7 cellular contexts compared by ENCODE assay signal in the genomic region with DNA sequence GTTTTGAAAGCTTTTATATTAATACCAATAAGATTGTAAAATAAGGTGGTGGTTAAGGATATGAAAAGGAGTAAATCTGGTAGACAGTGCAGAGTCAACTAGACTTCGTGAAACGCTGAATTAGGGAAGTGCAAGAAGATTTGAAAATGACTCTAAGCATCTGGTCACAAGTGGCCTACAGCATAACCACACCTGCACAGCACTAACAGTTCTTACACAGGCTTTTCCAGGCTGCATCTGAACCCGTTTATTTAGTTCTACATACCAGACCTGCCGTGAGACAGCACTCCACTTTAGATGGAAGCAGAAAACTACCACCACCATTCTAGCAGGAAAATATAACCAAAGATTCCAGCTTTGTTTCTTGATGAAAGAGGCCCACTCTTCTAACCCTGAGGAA. TPM values are rescaled to one million over a fixed set of nuclear protein-coding genes. Genes with fewer than 3 reads are reported as not detected.
DNase-seq lines count a peak whose midpoint lies in the region; ATAC-seq lines count a peak whose summit lies in the region.

No MANE protein-coding gene starts in this region.

- no peak overlapping the region for H4K8ac ChIP-seq in neuronal stem cell (ENCODE audit: low read depth, low read length)

- H3K4me3 ChIP-seq in HUES6 (ENCODE audit: low read depth, low read length), result peak overlapping the region; percentile 89; the same call in 1 of the 2 replicates
- H3K4me3 ChIP-seq in adipocyte (ENCODE audit: low read length), result peak overlapping the region; percentile 91
- H3K4me3 ChIP-seq in neuronal stem cell (ENCODE audit: low read length in 2 of 2), result peak overlapping the region in 1 of 2 donors; percentile 93

- peaks cover 12% of the 10 kb centered on the region for H3K4me1 ChIP-seq in HUES6 (ENCODE audit: control insufficient read depth, insufficient read depth, low read length)
- H3K4me1 ChIP-seq in adipocyte (ENCODE audit: control insufficient read depth, insufficient read depth, low read length), result peaks cover 19% of the 10 kb centered on the region
- peaks cover 0 to 4% of the 10 kb centered on the region in 2 donors for H3K4me1 ChIP-seq in neuronal stem cell (ENCODE audit: control insufficient read depth in 2 of 2, insufficient read depth in 1 of 2, low read depth in 1 of 2, low read length in 2 of 2)

- no peak overlapping the region for H3K4ac ChIP-seq in neuronal stem cell (ENCODE audit: low read length)

- no peak overlapping the region for H3K9ac ChIP-seq in HUES6 (ENCODE audit: low read length)
- peak overlapping the region; percentile 89 for H3K9ac ChIP-seq in adipocyte (ENCODE audit: low read length)
- H3K9ac ChIP-seq in neuronal stem cell (ENCODE audit: low read depth, low read length, poor library complexity), result no peak overlapping the region

- H3K79me1 ChIP-seq in neuronal stem cell (ENCODE audit: low read depth, low read length), result peaks cover 8% of the 10 kb centered on the region

- no peak overlapping the region for H2BK5ac ChIP-seq in neuronal stem cell (ENCODE audit: low read length)

- H2BK15ac ChIP-seq in neuronal stem cell (ENCODE audit: low read length), result no peak overlapping the region

- H3K14ac ChIP-seq in neuronal stem cell (ENCODE audit: low read length), result no peak overlapping the region

- no peak overlapping the region for H3K23ac ChIP-seq in neuronal stem cell (ENCODE audit: low read depth, low read length, poor library complexity)

- no peak overlapping the region for H4K91ac ChIP-seq in neuronal stem cell (ENCODE audit: low read depth, low read length, poor library complexity)

- H3K9me3 ChIP-seq in HUES6 (ENCODE audit: control insufficient read depth, insufficient read depth, low read depth, low read length), result no peaks in the 10 kb centered on the region
- no peaks in the 10 kb centered on the region for H3K9me3 ChIP-seq in adipocyte (ENCODE audit: control insufficient read depth, low read length)
- H3K9me3 ChIP-seq in neuronal stem cell (replicated peaks in 1 of 2; ENCODE audit: control insufficient read depth in 2 of 2, insufficient read depth in 1 of 2, low read depth in 1 of 2, low read length in 2 of 2), result no peaks in the 10 kb centered on the region

- no peak overlapping the region for H3K27ac ChIP-seq in HUES6 (ENCODE audit: low read depth, low read length)
- no peak overlapping the region for H3K27ac ChIP-seq in neuronal stem cell (replicated peaks; ENCODE audit: low read length)

- no CpG with 5 or more reads among the region's 4 CpGs for WGBS in neuronal stem cell (ENCODE audit: extremely low coverage in 2 of 2, insufficient read length in 2 of 2, insufficient replicate concordance in 1 of 2), 2 donors

- H3K36me3 ChIP-seq in HUES6 (ENCODE audit: control insufficient read depth, insufficient read depth, low read length) (no peaks in the 10 kb centered on the region), adipocyte (ENCODE audit: control insufficient read depth, insufficient read depth, low read length, severe bottlenecking) (no peaks in the 10 kb centered on the region), neuronal stem cell (replicated peaks in 1 of 2; ENCODE audit: control insufficient read depth in 2 of 2, insufficient read depth in 2 of 2, low read length in 2 of 2) (no peaks in the 10 kb centered on the region)

- peak overlapping the region; percentile 99 for H2AFZ ChIP-seq in neuronal stem cell (ENCODE audit: low read length)

- H3K18ac ChIP-seq in neuronal stem cell (ENCODE audit: low read length), result no peak overlapping the region

- no peak overlapping the region for H2AK5ac ChIP-seq in neuronal stem cell (ENCODE audit: low read depth, low read length)

- H2BK120ac ChIP-seq in neuronal stem cell (ENCODE audit: low read depth, low read length), result no peak overlapping the region

- peak; percentile 37 for ATAC-seq in GM18858 (IDR thresholded peaks at IDR 0.05; ENCODE audit: unreplicated experiment)

- H3K27me3 ChIP-seq in HUES6 (ENCODE audit: control insufficient read depth, insufficient read depth, low read length) (peaks cover 9% of the 10 kb centered on the region), adipocyte (replicated peaks; ENCODE audit: control insufficient read depth, insufficient read depth, low read length) (no peaks in the 10 kb centered on the region), neuronal stem cell (ENCODE audit: control insufficient read depth in 3 of 3, insufficient read depth in 3 of 3, low read depth in 1 of 3, low read length in 3 of 3) (peaks cover 0 to 9% (median 0%) of the 10 kb centered on the region in 3 experiments)

- peak overlapping the region; percentile 32 for H3K4me2 ChIP-seq in neuronal stem cell (ENCODE audit: insufficient read depth, low read length, poor library complexity, severe bottlenecking)

- no peak overlapping the region for H2BK12ac ChIP-seq in neuronal stem cell (ENCODE audit: low read length)

- no peak for DNase-seq in adipocyte (ENCODE audit: low read depth)
- DNase-seq in neuronal stem cell (ENCODE audit: low spot score), result no peak
- no peak for DNase-seq in GM19240 (ENCODE audit: insufficient read length, low spot score)
- no peak for DNase-seq in NCI-H2029 treated with DMSO at 0.1 percent for 48 hours (lab: John Stamatoyannopoulos, UW)
- DNase-seq in stimulated activated CD4-positive, alpha-beta T cell treated with anti-CD3 and anti-CD28 coated beads, Interleukin-2, amount 100 ng/mL, for 48 hours, result no peak

RNA-seq across cellular contexts. Expression of a gene that starts 1.9 kb away (rescaled TPM):
- 18.3 TPM for polyA plus RNA-seq in neuronal stem cell (2013, experiment 1 of 2)
- polyA plus RNA-seq in neuronal stem cell (2013, experiment 2 of 2), result 19.5 TPM
